ENCODE assay signal across 8 cellular contexts in the genomic region with DNA sequence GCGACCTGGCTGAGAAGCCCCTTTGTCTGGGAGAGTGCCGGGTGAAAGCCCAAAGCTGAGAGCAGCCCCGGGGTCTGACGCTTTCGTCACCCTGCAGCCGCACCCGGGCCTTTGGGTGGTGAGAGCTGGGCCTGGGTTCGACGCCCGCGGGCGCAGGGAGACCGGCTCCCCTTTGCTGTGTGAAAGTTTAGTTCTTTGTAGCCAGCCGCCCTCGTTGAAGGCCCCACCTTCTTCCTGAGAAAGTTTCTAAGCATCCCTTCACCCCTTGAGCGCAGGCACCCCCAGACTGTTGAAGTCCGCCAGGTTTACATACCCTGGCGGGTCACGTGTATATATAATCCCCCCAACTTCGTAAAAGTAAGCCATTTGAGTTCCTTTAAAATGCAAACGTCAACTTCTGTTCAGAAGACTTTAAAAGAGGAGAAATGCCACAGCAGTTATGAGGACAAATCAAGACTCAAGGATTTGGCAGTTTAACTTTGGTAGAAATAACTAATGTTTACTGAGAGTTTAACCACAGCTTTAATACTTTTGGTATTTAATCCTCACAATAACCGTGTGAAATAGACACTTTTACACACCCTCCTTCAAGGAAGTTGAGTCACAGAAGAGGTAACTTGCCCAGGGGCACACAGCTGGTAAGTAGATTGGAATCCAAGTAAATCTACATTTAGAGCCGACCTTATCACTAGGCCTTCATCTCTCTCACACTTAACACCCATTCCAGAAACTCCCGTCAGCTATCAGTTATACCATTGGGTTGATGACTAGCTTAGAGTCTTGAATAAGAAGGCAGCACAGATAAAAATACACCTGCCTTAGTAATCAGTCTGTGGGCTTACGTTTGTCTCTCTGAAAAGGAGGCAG. TPM values are rescaled to one million over a fixed set of nuclear protein-coding genes. Genes with fewer than 3 reads are reported as not detected.
DNase-seq lines count a peak whose midpoint lies in the region; ATAC-seq and TF ChIP-seq lines count a peak whose summit lies in the region.

No MANE protein-coding gene starts in this region.

- DNase-seq in ELR (ENCODE audit: low read depth) (peak; percentile 91), MG63 (no peak), choroid plexus epithelial cell (ENCODE audit: low read depth) (no peak), GF-D8 (lab: John Stamatoyannopoulos, UW) (no peak)
- DNase-seq in activated naive CD4-positive, alpha-beta T cell treated with Interleukin-2 at 50 U/mL for 16 hours, result no peak

- peaks cover 11 to 16% of the 10 kb centered on the region in 2 donors for H3K4me1 ChIP-seq in mucosa of rectum (ENCODE audit: control insufficient read depth in 2 of 2, insufficient read depth in 2 of 2, low read length in 2 of 2)

- ATAC-seq in HG02884 (IDR thresholded peaks at IDR 0.05; ENCODE audit: unreplicated experiment) (no peak), HG02981 (IDR thresholded peaks at IDR 0.05; ENCODE audit: unreplicated experiment) (no peak)

- H3K27ac ChIP-seq in mucosa of rectum (ENCODE audit: low read depth in 2 of 2, low read length in 2 of 2), result peak overlapping the region; percentile 71 to 75

- H3K4me3 ChIP-seq in MG63, result peak overlapping the region; percentile 70
- H3K4me3 ChIP-seq in choroid plexus epithelial cell (ENCODE audit: low read depth, low read length), result peak overlapping the region; percentile 74
- H3K4me3 ChIP-seq in mucosa of rectum (ENCODE audit: low read length in 2 of 2), result peak overlapping the region; percentile 72 to 79

- peak overlapping the region; percentile 65 to 97 for H3K9ac ChIP-seq in mucosa of rectum (ENCODE audit: low read depth in 1 of 2, low read length in 2 of 2)

- H3K27me3 ChIP-seq in MG63 (no peaks in the 10 kb centered on the region), mucosa of rectum (ENCODE audit: control insufficient read depth in 2 of 2, insufficient read depth in 2 of 2, low read length in 2 of 2) (no peaks in the 10 kb centered on the region)

- no peak for TF ChIP-seq CTCF in choroid plexus epithelial cell (conservative IDR thresholded peaks at IDR 0.05; ENCODE audit: low read depth, low read length)

- H3K9me3 ChIP-seq in MG63, result no peaks in the 10 kb centered on the region
- no peaks in the 10 kb centered on the region for H3K9me3 ChIP-seq in mucosa of rectum (ENCODE audit: control insufficient read depth in 2 of 2, low read length in 2 of 2)

- H3K36me3 ChIP-seq in MG63 (no peaks in the 10 kb centered on the region), mucosa of rectum (ENCODE audit: control insufficient read depth in 2 of 2, insufficient read depth in 2 of 2, low read length in 2 of 2) (no peaks in the 10 kb centered on the region)

RNA-seq across cellular contexts. Expression of a gene that starts 1.1 kb away (rescaled TPM):
- total RNA-seq in MG63 (2014; rRNA removed; shearing (Covaris generic); ENCODE audit: low replicate concordance), result 40.0 and 67.9 TPM in 2 replicates
